ENCODE assay signal across 8 cellular contexts in genomic region chr22:17638182-17638431, GRCh38. TPM values are rescaled to one million over a fixed set of nuclear protein-coding genes. Genes with fewer than 3 reads are reported as not detected.
A peak's percentile ranks its signal among the peaks of the same experiment; 100 is the strongest.
DNase-seq lines count a peak whose midpoint lies in the region; ATAC-seq, FAIRE-seq and TF ChIP-seq lines count a peak whose summit lies in the region.

No MANE protein-coding gene starts in this region.

- peak overlapping the region; percentile 82 for H3K4me2 ChIP-seq in hepatocyte

- H3K36me3 Mint-ChIP-seq in activated T-helper 17 cell treated with anti-CD3 and anti-CD28 coated beads, Interleukin-2, amount 50 U/mL, for 72 hours (ENCODE audit: low read depth): peaks cover 17% of the 10 kb centered on the region

- no peaks in the 10 kb centered on the region for H4K20me1 ChIP-seq in hepatocyte (ENCODE audit: insufficient read depth, poor library complexity, severe bottlenecking)

- no peaks in the 10 kb centered on the region for H3K9me2 ChIP-seq in hepatocyte (replicated peaks; ENCODE audit: insufficient read depth)

- peak overlapping the region; percentile 89 for H3K27ac Mint-ChIP-seq in activated T-helper 17 cell treated with anti-CD3 and anti-CD28 coated beads, Interleukin-2, amount 50 U/mL, for 72 hours

- H3K27me3 ChIP-seq in hepatocyte (no peaks in the 10 kb centered on the region), skeletal muscle tissue (ENCODE audit: control insufficient read depth in 3 of 3, insufficient read depth in 3 of 3, low read length in 3 of 3) (no peaks in the 10 kb centered on the region)

- H3K36me3 ChIP-seq in hepatocyte (replicated peaks; ENCODE audit: insufficient read depth, low read depth): no peaks in the 10 kb centered on the region
- H3K36me3 ChIP-seq in skeletal muscle tissue (ENCODE audit: control insufficient read depth in 3 of 3, insufficient read depth in 3 of 3, low read length in 3 of 3): no peaks in the 10 kb centered on the region

- peaks cover 23% of the 10 kb centered on the region for H3K4me1 ChIP-seq in hepatocyte (ENCODE audit: insufficient read depth)
- H3K4me1 ChIP-seq in skeletal muscle tissue (ENCODE audit: control insufficient read depth in 3 of 3, insufficient read depth in 3 of 3, low read length in 3 of 3): peaks cover 13 to 16% (median 14%) of the 10 kb centered on the region in 3 donors

- H3K4me1 Mint-ChIP-seq in activated T-helper 17 cell treated with anti-CD3 and anti-CD28 coated beads, Interleukin-2, amount 50 U/mL, for 72 hours: peaks cover 7% of the 10 kb centered on the region

- H3K9me3 ChIP-seq in hepatocyte (ENCODE audit: low read depth) (no peaks in the 10 kb centered on the region), skeletal muscle tissue (ENCODE audit: control insufficient read depth in 3 of 3, low read length in 3 of 3) (no peaks in the 10 kb centered on the region)

- peak overlapping the region; percentile 54 for H3K4me3 ChIP-seq in hepatocyte
- H3K4me3 ChIP-seq in skeletal muscle tissue (ENCODE audit: low read length in 3 of 3): peak overlapping the region; percentile 84 to 99 (median 84)

- TF ChIP-seq CTCF in hepatocyte (IDR thresholded peaks at IDR 0.05; ENCODE audit: poor library complexity): no peak

- WGBS in hepatocyte (ENCODE audit: low lambda C conversion rate, missing lambda C conversion rate): 2% methylated on average over 10 of the region's 10 CpGs

- DNase-seq in D341Med (ENCODE audit: low spot score) (peak; percentile 65), hepatocyte (ENCODE audit: low spot score) (no peak), GM19239 (ENCODE audit: insufficient read length, low spot score) (no peak), Ammon's horn (ENCODE audit: low spot score) (no peak)

- H2AFZ ChIP-seq in hepatocyte: peak overlapping the region; percentile 68

- no peak for FAIRE-seq in GM19239 (lab: Jason Lieb, UNC)

- H3K27me3 Mint-ChIP-seq in activated T-helper 17 cell treated with anti-CD3 and anti-CD28 coated beads, Interleukin-2, amount 50 U/mL, for 72 hours: no peaks in the 10 kb centered on the region

- H3K9ac ChIP-seq in skeletal muscle tissue (ENCODE audit: low read depth in 1 of 3, low read length in 3 of 3): peak overlapping the region; percentile 99 to 100 (median 100)

- H3K27ac ChIP-seq in hepatocyte (peak overlapping the region; percentile 99), skeletal muscle tissue (ENCODE audit: low read depth, low read length) (peak overlapping the region; percentile 100)

- ATAC-seq in GM19328 (IDR thresholded peaks at IDR 0.05; ENCODE audit: unreplicated experiment) (peak; percentile 6), HG03457 (IDR thresholded peaks at IDR 0.05; ENCODE audit: unreplicated experiment) (peak; percentile 3)
- peak; percentile 26 for ATAC-seq in activated T-helper 17 cell treated with anti-CD3 and anti-CD28 coated beads, Interleukin-2, amount 50 U/mL, for 72 hours (replicated peaks)

- H3K9me3 Mint-ChIP-seq in activated T-helper 17 cell treated with anti-CD3 and anti-CD28 coated beads, Interleukin-2, amount 50 U/mL, for 72 hours: no peaks in the 10 kb centered on the region

- H3K4me3 Mint-ChIP-seq in activated T-helper 17 cell treated with anti-CD3 and anti-CD28 coated beads, Interleukin-2, amount 50 U/mL, for 72 hours: peak overlapping the region; percentile 86

- peaks cover 34% of the 10 kb centered on the region for H3K79me2 ChIP-seq in hepatocyte

RNA-seq across cellular contexts. Expression of gene BCL2L13, which starts 0.5 kb away (rescaled TPM):
- total RNA-seq in activated T-helper 17 cell treated with anti-CD3 and anti-CD28 coated beads, Interleukin-2, amount 50 U/mL, for 72 hours: 10 to 100 TPM; 25.1 to 31.4 TPM
- total RNA-seq in hepatocyte (35.6 and 38.6 TPM in 2 replicates), skeletal muscle tissue (41.2 TPM)
- polyA plus RNA-seq in hepatocyte: 23.4 and 34.4 TPM in 2 replicates

RNA-seq across cellular contexts. Expression of gene ATP6V1E1, which starts 9.6 kb away (rescaled TPM):
- total RNA-seq in activated T-helper 17 cell treated with anti-CD3 and anti-CD28 coated beads, Interleukin-2, amount 50 U/mL, for 72 hours: 10 to 100 TPM; 73.2 to 97.1 TPM
- total RNA-seq in hepatocyte: 145 and 191 TPM in 2 replicates
- polyA plus RNA-seq in hepatocyte: 122 and 146 TPM in 2 replicates
- 60.0 TPM for total RNA-seq in skeletal muscle tissue
